Comparison of ENCODE assay signal across 3 cellular contexts in the genomic region with DNA sequence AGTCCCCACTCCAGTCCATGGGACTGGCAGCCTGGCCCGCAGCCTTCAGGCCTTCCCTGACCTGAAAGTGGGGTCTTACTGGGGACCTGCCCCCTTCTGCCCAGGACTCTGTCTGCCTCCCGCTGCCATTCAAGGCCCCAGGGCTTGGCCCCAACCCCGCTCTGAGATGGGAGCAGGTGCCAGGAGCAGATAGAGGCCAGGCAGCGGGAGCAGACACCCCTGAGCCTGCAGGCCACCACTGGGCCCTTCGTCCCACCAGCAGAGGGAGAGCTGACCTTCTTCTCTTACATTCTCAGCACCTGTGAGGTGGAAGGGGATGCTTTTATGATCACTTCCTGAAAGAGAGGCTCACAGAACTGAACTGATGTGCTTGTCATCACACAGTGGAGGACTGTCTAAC.
TF ChIP-seq lines count a peak whose summit lies in the region.

No MANE protein-coding gene starts in this region.

TF ChIP-seq in A549, 52 proteins besides CTCF, POLR2A, EP300 and RAD21 (continued from another document and continues in another):
- TF ChIP-seq MYC (IDR thresholded peaks at IDR 0.05; ENCODE audit: borderline replicate concordance, low read length): no peak
- TF ChIP-seq RCOR1 (IDR thresholded peaks at IDR 0.05; ENCODE audit: low read depth, low read length): no peak
- TF ChIP-seq ATOH8 (CRISPR knock-in tag; IDR thresholded peaks at IDR 0.05; ENCODE audit: low read depth): no peak
- TF ChIP-seq PHF8 (IDR thresholded peaks at IDR 0.05; ENCODE audit: borderline replicate concordance, low read depth): no peak
- TF ChIP-seq FOSL2 (IDR thresholded peaks at IDR 0.05): no peak
- TF ChIP-seq FOSL2 (CRISPR knock-in tag; IDR thresholded peaks at IDR 0.05): no peak
- TF ChIP-seq JUN (IDR thresholded peaks at IDR 0.05): no peak
- TF ChIP-seq, protein P1, sequence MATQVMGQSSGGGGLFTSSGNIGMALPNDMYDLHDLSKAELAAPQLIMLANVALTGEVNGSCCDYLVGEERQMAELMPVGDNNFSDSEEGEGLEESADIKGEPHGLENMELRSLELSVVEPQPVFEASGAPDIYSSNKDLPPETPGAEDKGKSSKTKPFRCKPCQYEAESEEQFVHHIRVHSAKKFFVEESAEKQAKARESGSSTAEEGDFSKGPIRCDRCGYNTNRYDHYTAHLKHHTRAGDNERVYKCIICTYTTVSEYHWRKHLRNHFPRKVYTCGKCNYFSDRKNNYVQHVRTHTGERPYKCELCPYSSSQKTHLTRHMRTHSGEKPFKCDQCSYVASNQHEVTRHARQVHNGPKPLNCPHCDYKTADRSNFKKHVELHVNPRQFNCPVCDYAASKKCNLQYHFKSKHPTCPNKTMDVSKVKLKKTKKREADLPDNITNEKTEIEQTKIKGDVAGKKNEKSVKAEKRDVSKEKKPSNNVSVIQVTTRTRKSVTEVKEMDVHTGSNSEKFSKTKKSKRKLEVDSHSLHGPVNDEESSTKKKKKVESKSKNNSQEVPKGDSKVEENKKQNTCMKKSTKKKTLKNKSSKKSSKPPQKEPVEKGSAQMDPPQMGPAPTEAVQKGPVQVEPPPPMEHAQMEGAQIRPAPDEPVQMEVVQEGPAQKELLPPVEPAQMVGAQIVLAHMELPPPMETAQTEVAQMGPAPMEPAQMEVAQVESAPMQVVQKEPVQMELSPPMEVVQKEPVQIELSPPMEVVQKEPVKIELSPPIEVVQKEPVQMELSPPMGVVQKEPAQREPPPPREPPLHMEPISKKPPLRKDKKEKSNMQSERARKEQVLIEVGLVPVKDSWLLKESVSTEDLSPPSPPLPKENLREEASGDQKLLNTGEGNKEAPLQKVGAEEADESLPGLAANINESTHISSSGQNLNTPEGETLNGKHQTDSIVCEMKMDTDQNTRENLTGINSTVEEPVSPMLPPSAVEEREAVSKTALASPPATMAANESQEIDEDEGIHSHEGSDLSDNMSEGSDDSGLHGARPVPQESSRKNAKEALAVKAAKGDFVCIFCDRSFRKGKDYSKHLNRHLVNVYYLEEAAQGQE (IDR thresholded peaks at IDR 0.05): no peak
- TF ChIP-seq JUNB (IDR thresholded peaks at IDR 0.05): no peak
- TF ChIP-seq POLR2AphosphoS2 (conservative IDR thresholded peaks at IDR 0.05; ENCODE audit: low read length): no peak
- TF ChIP-seq USF2 (IDR thresholded peaks at IDR 0.05): no peak
- no peak for TF ChIP-seq TFCP2L1 (CRISPR knock-in tag; IDR thresholded peaks at IDR 0.05)
- no peak for TF ChIP-seq BCL3 (IDR thresholded peaks at IDR 0.05)
- TF ChIP-seq NR3C1 (IDR thresholded peaks at IDR 0.05): no peak
- no peak for TF ChIP-seq GATA3 (IDR thresholded peaks at IDR 0.05; ENCODE audit: borderline replicate concordance)
- TF ChIP-seq FOSB (CRISPR knock-in tag; IDR thresholded peaks at IDR 0.05): no peak

TF ChIP-seq in K562, 482 proteins besides CTCF, POLR2A, EP300 and RAD21 (continued from another document):
- TF ChIP-seq SMARCA5 (IDR thresholded peaks at IDR 0.05) (no peak), CSDE1 (IDR thresholded peaks at IDR 0.05) (no peak), ZNF146 (CRISPR knock-in tag; IDR thresholded peaks at IDR 0.05; ENCODE audit: unreplicated experiment) (no peak), PYGO2 (tag; IDR thresholded peaks at IDR 0.05) (no peak), ZFP36 (IDR thresholded peaks at IDR 0.05; ENCODE audit: low read depth, low read length, partially characterized antibody) (no peak)

TF ChIP-seq in HepG2, 621 proteins besides CTCF, POLR2A, EP300 and RAD21 (continued from another document):
- TF ChIP-seq STAG1 (CRISPR knock-in tag; IDR thresholded peaks at IDR 0.05): peak; percentile 36
- no peak for TF ChIP-seq ZNF224 (CRISPR knock-in tag; IDR thresholded peaks at IDR 0.05)
- TF ChIP-seq ADNP (CRISPR knock-in tag; IDR thresholded peaks at IDR 0.05): no peak
- TF ChIP-seq SMC3 (IDR thresholded peaks at IDR 0.05; ENCODE audit: low read length): 0 out of 2 replicates have a peak, but pooled peaks have one; percentile 8
- 0 out of 2 replicates have a peak, but pooled peaks have one; percentile 29 for TF ChIP-seq ZNF230 (CRISPR knock-in tag; IDR thresholded peaks at IDR 0.05)
- no peak for TF ChIP-seq NR2F2 (IDR thresholded peaks at IDR 0.05; ENCODE audit: borderline replicate concordance, low read depth)
- TF ChIP-seq POLR2G (IDR thresholded peaks at IDR 0.05; ENCODE audit: low read depth, low read length): no peak
- TF ChIP-seq HOXA9 (CRISPR knock-in tag; IDR thresholded peaks at IDR 0.05; ENCODE audit: borderline replicate concordance): no peak
- TF ChIP-seq ZNF687 (CRISPR knock-in tag; IDR thresholded peaks at IDR 0.05): peak; percentile 77
- no peak for TF ChIP-seq PATZ1 (CRISPR knock-in tag; IDR thresholded peaks at IDR 0.05)
- TF ChIP-seq ZFP37 (CRISPR knock-in tag; IDR thresholded peaks at IDR 0.05; ENCODE audit: borderline replicate concordance): 0 out of 2 replicates have a peak, but pooled peaks have one; percentile 43
TF ChIP-seq in HepG2: peak in this region for 7.
